ENCODE assay signal across 10 cellular contexts in genomic region chr11:61602775-61603569, GRCh38. TPM values are rescaled to one million over a fixed set of nuclear protein-coding genes. Genes with fewer than 3 reads are reported as not detected.
DNase-seq lines count a peak whose midpoint lies in the region; ATAC-seq and TF ChIP-seq lines count a peak whose summit lies in the region.
"Had no signal": no experiment of that assay in that cellular context is flagged by ENCODE, and none has a peak within 500 bp of the region (broad histone marks: within the 10 kb centered on the region; RNA-seq: fewer than 3 reads in every experiment).

No MANE protein-coding gene starts in this region.

- peak overlapping the region; percentile 66 for H2AK5ac ChIP-seq in neuronal stem cell (ENCODE audit: low read depth, low read length)

- TF ChIP-seq CTCF in dorsolateral prefrontal cortex (IDR thresholded peaks at IDR 0.05 in 54 of 56, conservative IDR thresholded peaks at IDR 0.05 in 2 of 56; ENCODE audit: low read depth in 1 of 56, partially characterized antibody in 56 of 56), result no peak

- H3K4me1 Mint-ChIP-seq in stimulated activated naive CD8-positive, alpha-beta T cell treated with anti-CD3 and anti-CD28 coated beads, Interleukin-15, amount 100 ng/mL, for 72 hours, result no peaks in the 10 kb centered on the region
- H3K4me1 Mint-ChIP-seq: activated naive CD8-positive, alpha-beta T cell treated with anti-CD3 and anti-CD28 coated beads, Interleukin-2, amount 10 ng/mL, durations not matched to agents 7 days and 5 days had no signal

- ATAC-seq in GM19351 (IDR thresholded peaks at IDR 0.05; ENCODE audit: unreplicated experiment), result no peak
- no peak for ATAC-seq in stimulated activated naive CD8-positive, alpha-beta T cell treated with anti-CD3 and anti-CD28 coated beads, Interleukin-15, amount 100 ng/mL, for 72 hours

- H3K9me3 ChIP-seq in neuronal stem cell (replicated peaks in 1 of 2; ENCODE audit: control insufficient read depth in 2 of 2, insufficient read depth in 1 of 2, low read depth in 1 of 2, low read length in 2 of 2), result no peaks in the 10 kb centered on the region

- H4K91ac ChIP-seq in neuronal stem cell (ENCODE audit: low read depth, low read length, poor library complexity), result no peak overlapping the region

- no peaks in the 10 kb centered on the region for H3K9me3 Mint-ChIP-seq in stimulated activated naive CD8-positive, alpha-beta T cell treated with anti-CD3 and anti-CD28 coated beads, Interleukin-15, amount 100 ng/mL, for 72 hours
- H3K9me3 Mint-ChIP-seq: activated naive CD8-positive, alpha-beta T cell treated with anti-CD3 and anti-CD28 coated beads, Interleukin-2, amount 10 ng/mL, durations not matched to agents 7 days and 5 days had no signal

- peak overlapping the region in 54 of 59 donors; percentile 20 to 88 (median 66) for H3K27ac ChIP-seq in dorsolateral prefrontal cortex
- no peak overlapping the region for H3K27ac ChIP-seq in neuronal stem cell (replicated peaks; ENCODE audit: low read length)

- H3K36me3 ChIP-seq in neuronal stem cell (replicated peaks in 1 of 2; ENCODE audit: control insufficient read depth in 2 of 2, insufficient read depth in 2 of 2, low read length in 2 of 2), result no peaks in the 10 kb centered on the region

- no peak overlapping the region for H2AFZ ChIP-seq in neuronal stem cell (ENCODE audit: low read length)

- no peak overlapping the region for H3K4me3 Mint-ChIP-seq in stimulated activated naive CD8-positive, alpha-beta T cell treated with anti-CD3 and anti-CD28 coated beads, Interleukin-15, amount 100 ng/mL, for 72 hours
- H3K4me3 Mint-ChIP-seq: activated naive CD8-positive, alpha-beta T cell treated with anti-CD3 and anti-CD28 coated beads, Interleukin-2, amount 10 ng/mL, durations not matched to agents 7 days and 5 days had no signal

- peak overlapping the region; percentile 45 for H3K18ac ChIP-seq in neuronal stem cell (ENCODE audit: low read length)

- H3K27me3 ChIP-seq in dorsolateral prefrontal cortex, result peaks cover 0 to 13% (median 0%) of the 10 kb centered on the region in 45 donors
- H3K27me3 ChIP-seq in neuronal stem cell (ENCODE audit: control insufficient read depth in 3 of 3, insufficient read depth in 3 of 3, low read depth in 1 of 3, low read length in 3 of 3), result peaks cover 0 to 73% (median 2%) of the 10 kb centered on the region in 3 experiments

- no CpG with 5 or more reads among the region's 20 CpGs for WGBS in neuronal stem cell (ENCODE audit: extremely low coverage in 2 of 2, insufficient read length in 2 of 2, insufficient replicate concordance in 1 of 2), 2 donors

- peaks cover 50% of the 10 kb centered on the region for H3K27me3 Mint-ChIP-seq in stimulated activated naive CD8-positive, alpha-beta T cell treated with anti-CD3 and anti-CD28 coated beads, Interleukin-15, amount 100 ng/mL, for 72 hours

- no peak overlapping the region for H4K8ac ChIP-seq in neuronal stem cell (ENCODE audit: low read depth, low read length)

- peaks cover 0 to 7% of the 10 kb centered on the region in 2 donors for H3K4me1 ChIP-seq in neuronal stem cell (ENCODE audit: control insufficient read depth in 2 of 2, insufficient read depth in 1 of 2, low read depth in 1 of 2, low read length in 2 of 2)

- H2BK12ac ChIP-seq in neuronal stem cell (ENCODE audit: low read length), result no peak overlapping the region

- H2BK5ac ChIP-seq in neuronal stem cell (ENCODE audit: low read length), result no peak overlapping the region

- H3K79me1 ChIP-seq in neuronal stem cell (ENCODE audit: low read depth, low read length), result no peaks in the 10 kb centered on the region

- H3K4ac ChIP-seq in neuronal stem cell (ENCODE audit: low read length), result no peak overlapping the region

- intact Hi-C loops in dorsolateral prefrontal cortex (cut with DNase I), result no loop called here

- peak overlapping the region; percentile 44 for H3K23ac ChIP-seq in neuronal stem cell (ENCODE audit: low read depth, low read length, poor library complexity)

- peak overlapping the region; percentile 72 for H3K14ac ChIP-seq in neuronal stem cell (ENCODE audit: low read length)

- no peak overlapping the region for H3K4me2 ChIP-seq in neuronal stem cell (ENCODE audit: insufficient read depth, low read length, poor library complexity, severe bottlenecking)

- no peak overlapping the region for H2BK120ac ChIP-seq in neuronal stem cell (ENCODE audit: low read depth, low read length)

- no peak overlapping the region for H3K27ac Mint-ChIP-seq in stimulated activated naive CD8-positive, alpha-beta T cell treated with anti-CD3 and anti-CD28 coated beads, Interleukin-15, amount 100 ng/mL, for 72 hours
- H3K27ac Mint-ChIP-seq: activated naive CD8-positive, alpha-beta T cell treated with anti-CD3 and anti-CD28 coated beads, Interleukin-2, amount 10 ng/mL, durations not matched to agents 7 days and 5 days had no signal

- no peak overlapping the region for H3K4me3 ChIP-seq in dorsolateral prefrontal cortex
- no peak overlapping the region for H3K4me3 ChIP-seq in neuronal stem cell (ENCODE audit: low read length in 2 of 2)

- no peak overlapping the region for H3K9ac ChIP-seq in neuronal stem cell (ENCODE audit: low read depth, low read length, poor library complexity)

- DNase-seq in Ammon's horn (ENCODE audit: low spot score), result peak; percentile 50
- peak; percentile 94 for DNase-seq in NCI-H1694 treated with DMSO at 0.1 percent for 48 hours (lab: John Stamatoyannopoulos, UW)
- peak in 9 of 10 donors; percentile 14 to 86 (median 62) for DNase-seq in dorsolateral prefrontal cortex
- no peak for DNase-seq in neuronal stem cell (ENCODE audit: low spot score)
- DNase-seq in stimulated activated naive CD8-positive, alpha-beta T cell treated with anti-CD3 and anti-CD28 coated beads, Interleukin-15, amount 100 ng/mL, for 72 hours, result no peak
- no peak for DNase-seq in Kasumi-1 (lab: John Stamatoyannopoulos, UW)
- DNase-seq in iPS-NIHi7 (ENCODE audit: extremely low spot score), result no peak
- DNase-seq: activated naive CD8-positive, alpha-beta T cell treated with anti-CD3 and anti-CD28 coated beads, Interleukin-2, amount 10 ng/mL, durations not matched to agents 7 days and 5 days; KBM-7 had no signal

- no peak overlapping the region for H2BK15ac ChIP-seq in neuronal stem cell (ENCODE audit: low read length)

RNA-seq across cellular contexts. Expression of gene SYT7, which starts 22.1 kb away (rescaled TPM):
- 100 to 1,000 TPM in 115 of 120 experiments, 10 to 100 TPM in 5; 52.2 to 249 (median 173) TPM for total RNA-seq in dorsolateral prefrontal cortex
- polyA plus RNA-seq in neuronal stem cell (2013, experiment 1 of 2), result 2.5 TPM
- 2.3 TPM for polyA plus RNA-seq in neuronal stem cell (2013, experiment 2 of 2)
- total RNA-seq: activated naive CD8-positive, alpha-beta T cell treated with anti-CD3 and anti-CD28 coated beads, Interleukin-2, amount 10 ng/mL, durations not matched to agents 7 days and 5 days had no signal

Comparison
In these comparisons a context has a peak if more than half of its experiments do, and no peak if none do; other contexts are left out.
1. DNase-seq: peak in Ammon's horn (single experiment), NCI-H1694 treated with DMSO at 0.1 percent for 48 hours (single experiment) and dorsolateral prefrontal cortex (9 of 10); none in neuronal stem cell (single experiment), stimulated activated naive CD8-positive, alpha-beta T cell treated with anti-CD3 and anti-CD28 coated beads, Interleukin-15, amount 100 ng/mL, for 72 hours (0 of 2), Kasumi-1 (0 of 2) and iPS-NIHi7 (single experiment).